ENCODE assay signal across 12 cellular contexts in the genomic region with DNA sequence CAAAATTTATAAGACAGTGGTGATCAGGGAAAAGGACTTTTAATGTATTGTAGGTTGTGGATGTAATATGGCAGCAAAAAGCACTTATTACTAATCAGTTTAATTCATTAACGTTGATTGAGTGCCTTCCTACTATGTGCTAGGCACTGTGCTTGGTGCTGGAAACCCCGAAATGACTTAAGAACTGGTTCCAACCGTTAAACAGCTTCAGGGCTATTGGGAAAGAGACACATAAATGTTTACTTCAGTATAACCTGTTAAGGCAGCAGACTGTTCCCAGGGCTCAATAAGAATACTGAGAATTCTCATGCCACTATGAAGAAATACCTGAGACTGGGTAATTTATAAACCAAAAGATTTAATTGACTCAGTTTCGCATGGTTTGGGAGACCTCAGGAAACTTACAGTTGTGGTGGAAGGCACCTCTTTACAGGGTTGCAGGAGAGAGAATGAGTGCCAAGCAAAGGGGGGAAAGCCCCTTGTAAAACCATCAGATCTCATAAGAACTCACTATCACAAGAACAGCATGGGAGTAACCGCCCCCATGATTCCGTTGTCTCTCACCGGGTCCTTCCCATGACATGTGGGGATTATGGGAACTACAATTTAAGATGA. TPM values are rescaled to one million over a fixed set of nuclear protein-coding genes. Genes with fewer than 3 reads are reported as not detected.
DNase-seq lines count a peak whose midpoint lies in the region; ATAC-seq and TF ChIP-seq lines count a peak whose summit lies in the region.
"Had no signal": no experiment of that assay in that cellular context is flagged by ENCODE, and none has a peak within 500 bp of the region (broad histone marks: within the 10 kb centered on the region; RNA-seq: fewer than 3 reads in every experiment).

No MANE protein-coding gene starts in this region.

- peaks cover 0 to 40% (median 12%) of the 10 kb centered on the region in 4 donors for H3K4me1 ChIP-seq in right lobe of liver
- peaks cover 26% of the 10 kb centered on the region for H3K4me1 ChIP-seq in upper lobe of right lung

- H3K4me3 Mint-ChIP-seq in activated CD8-positive, alpha-beta T cell treated with anti-CD3 and anti-CD28 coated beads, Interleukin-2, amount 10 ng/mL, durations not matched to agents 7 days and 5 days, result peak overlapping the region; percentile 85

- ATAC-seq in activated CD8-positive, alpha-beta T cell treated with anti-CD3 and anti-CD28 coated beads, Interleukin-2, amount 10 ng/mL, durations not matched to agents 7 days and 5 days, result no peak
- no peak for ATAC-seq in right lobe of liver
- no peak for ATAC-seq in upper lobe of right lung
- no peak for ATAC-seq in GM18907 (IDR thresholded peaks at IDR 0.05; ENCODE audit: unreplicated experiment)

- H3K9me3 Mint-ChIP-seq in activated CD8-positive, alpha-beta T cell treated with anti-CD3 and anti-CD28 coated beads, Interleukin-2, amount 10 ng/mL, durations not matched to agents 7 days and 5 days (ENCODE audit: insufficient read depth), result no peaks in the 10 kb centered on the region

- TF ChIP-seq POLR2A in right lobe of liver (IDR thresholded peaks at IDR 0.05), result no peak

- CTCF ChIA-PET in activated CD8-positive, alpha-beta T cell treated with anti-CD3 and anti-CD28 coated beads, Interleukin-2, amount 10 ng/mL, durations not matched to agents 7 days and 5 days (lab: Charles Lee), result no interaction called here

- H3K9me3 ChIP-seq in right lobe of liver (no peaks in the 10 kb centered on the region), upper lobe of right lung (no peaks in the 10 kb centered on the region)
- H3K9me3 ChIP-seq: esophagus squamous epithelium had no signal

- peak overlapping the region in 2 of 3 donors; percentile 89 to 98 for H3K4me3 ChIP-seq in right lobe of liver
- H3K4me3 ChIP-seq in upper lobe of right lung, result peak overlapping the region; percentile 93

- peak; percentile 31 for DNase-seq in stimulated activated CD4-positive, alpha-beta T cell treated with anti-CD3 and anti-CD28 coated beads, Interleukin-4, amount 100 ng/mL, for 24 hours
- DNase-seq in stimulated activated CD4-positive, alpha-beta T cell treated with anti-CD3 and anti-CD28 coated beads, Interleukin-12 subunit alpha, Interleukin-12 subunit beta, amount 100 ng/mL, for 4 hours, result no peak
- no peak for DNase-seq in activated CD8-positive, alpha-beta T cell treated with anti-CD3 and anti-CD28 coated beads, Interleukin-2, amount 10 ng/mL, durations not matched to agents 7 days and 5 days
- DNase-seq in right lobe of liver, result no peak
- no peak for DNase-seq in upper lobe of right lung
- DNase-seq in NCI-H1436 treated with DMSO at 0.1 percent for 48 hours (lab: John Stamatoyannopoulos, UW), result no peak
- DNase-seq in hepatic stellate cell (ENCODE audit: low spot score), result no peak
- DNase-seq: activated CD8-positive, alpha-beta memory T cell treated with anti-CD3 and anti-CD28 coated beads, Interleukin-2, amount 50 U/mL, for 4 hours; SW 1271 had no signal

- peaks cover 20% of the 10 kb centered on the region for H3K4me1 Mint-ChIP-seq in activated CD8-positive, alpha-beta T cell treated with anti-CD3 and anti-CD28 coated beads, Interleukin-2, amount 10 ng/mL, durations not matched to agents 7 days and 5 days (ENCODE audit: low read depth)

- TF ChIP-seq CTCF in right lobe of liver (IDR thresholded peaks at IDR 0.05), result no peak
- TF ChIP-seq CTCF in upper lobe of right lung (IDR thresholded peaks at IDR 0.05), result no peak

- H3K27ac Mint-ChIP-seq in activated CD8-positive, alpha-beta T cell treated with anti-CD3 and anti-CD28 coated beads, Interleukin-2, amount 10 ng/mL, durations not matched to agents 7 days and 5 days, result no peak overlapping the region

- H3K27ac ChIP-seq in right lobe of liver (peak overlapping the region in 2 of 3 donors; percentile 60 to 99), upper lobe of right lung (no peak overlapping the region)
- H3K27ac ChIP-seq: cardiac muscle cell had no signal

- WGBS in right lobe of liver (ENCODE audit: insufficient coverage, low coverage, low lambda C conversion rate, missing lambda C conversion rate), result 68% methylated on average over 7 of the region's 7 CpGs

- H3K36me3 ChIP-seq in right lobe of liver, result no peaks in the 10 kb centered on the region
- H3K36me3 ChIP-seq in upper lobe of right lung, result no peaks in the 10 kb centered on the region
- H3K36me3 ChIP-seq: cardiac muscle cell, esophagus squamous epithelium had no signal

- intact Hi-C loops in right lobe of liver (cut with DNase I), result no loop called here
- intact Hi-C loops in upper lobe of right lung (cut with DNase I), result no loop called here

- H3K27me3 Mint-ChIP-seq in activated CD8-positive, alpha-beta T cell treated with anti-CD3 and anti-CD28 coated beads, Interleukin-2, amount 10 ng/mL, durations not matched to agents 7 days and 5 days (ENCODE audit: low read depth), result peaks cover 7% of the 10 kb centered on the region

- no peaks in the 10 kb centered on the region for H3K27me3 ChIP-seq in right lobe of liver
- H3K27me3 ChIP-seq in upper lobe of right lung, result no peaks in the 10 kb centered on the region
- H3K27me3 ChIP-seq: cardiac muscle cell, esophagus squamous epithelium had no signal

- no peaks in the 10 kb centered on the region for H3K36me3 Mint-ChIP-seq in activated CD8-positive, alpha-beta T cell treated with anti-CD3 and anti-CD28 coated beads, Interleukin-2, amount 10 ng/mL, durations not matched to agents 7 days and 5 days (ENCODE audit: low read depth)

- POLR2A ChIA-PET in activated CD8-positive, alpha-beta T cell treated with anti-CD3 and anti-CD28 coated beads, Interleukin-2, amount 10 ng/mL, durations not matched to agents 7 days and 5 days (lab: Charles Lee), result no interaction called here

RNA-seq across cellular contexts. Expression of a gene that starts 1.1 kb away (rescaled TPM):
- total RNA-seq in activated CD8-positive, alpha-beta T cell treated with anti-CD3 and anti-CD28 coated beads, Interleukin-2, amount 10 ng/mL, durations not matched to agents 7 days and 5 days, result 10 to 100 TPM in 1 of 2 experiments, 1 to 10 TPM in 1; 8.9 to 12.0 TPM
- total RNA-seq in right lobe of liver (100 to 1,000 TPM in 2 of 6 experiments, 10 to 100 TPM in 4; 54.5 to 110 (median 83.0) TPM), upper lobe of right lung (34.5 TPM)
